26 cellular contexts compared by ENCODE assay signal in the genomic region with DNA sequence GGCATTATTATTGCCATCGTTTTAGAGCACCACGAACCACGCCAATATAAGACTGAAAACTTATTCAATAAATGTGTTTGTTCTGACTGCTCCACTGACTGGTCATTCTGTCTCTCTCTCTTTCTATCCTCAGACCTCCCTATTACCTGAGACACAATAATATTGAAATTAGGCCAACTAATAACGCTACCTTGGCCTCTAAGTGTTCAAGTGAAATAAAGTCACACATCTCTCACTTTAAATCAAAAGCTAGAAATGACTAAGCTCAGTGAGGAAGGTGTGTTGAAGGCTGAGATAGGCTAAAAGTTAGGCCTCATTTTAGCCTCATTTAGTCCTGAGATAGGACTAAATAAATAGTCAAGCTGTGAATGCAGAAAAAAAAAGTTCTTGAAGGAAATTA. TPM values are rescaled to one million over a fixed set of nuclear protein-coding genes. Genes with fewer than 3 reads are reported as not detected.
A peak's percentile ranks its signal among the peaks of the same experiment; 100 is the strongest.
DNase-seq lines count a peak whose midpoint lies in the region; ATAC-seq and TF ChIP-seq lines count a peak whose summit lies in the region.
"Had no signal": no experiment of that assay in that cellular context is flagged by ENCODE, and none has a peak within 500 bp of the region (broad histone marks: within the 10 kb centered on the region; RNA-seq: fewer than 3 reads in every experiment).

No MANE protein-coding gene starts in this region.

- WGBS in stomach, 5 donors = 79 to 92% (median 84%) methylated on average over 4 of the region's 4 CpGs

- no peak for TF ChIP-seq EP300 in stomach (IDR thresholded peaks at IDR 0.05)

- no peak for TF ChIP-seq POLR2A in stomach (IDR thresholded peaks at IDR 0.05)

- H3K27ac ChIP-seq in stomach = no peak overlapping the region
- H3K27ac ChIP-seq: A549, epithelial cell of prostate, gastrocnemius medialis, neutrophil, SK-N-MC had no signal

- no peak overlapping the region for H3K4me3 ChIP-seq in stomach
- H3K4me3 ChIP-seq: A549, gastrocnemius medialis, mucosa of descending colon, SK-N-MC had no signal

- TF ChIP-seq CTCF in stomach (IDR thresholded peaks at IDR 0.05) = no peak

- intact Hi-C loops in stomach (cut with DNase I; ENCODE audit: low total_unique reads) = no loop called here

- H3K27ac Mint-ChIP-seq in stimulated activated naive CD8-positive, alpha-beta T cell treated with anti-CD3 and anti-CD28 coated beads, Interleukin-15, amount 100 ng/mL, for 72 hours = no peak overlapping the region
- H3K27ac Mint-ChIP-seq in stimulated activated effector memory CD8-positive, alpha-beta T cell treated with anti-CD3 and anti-CD28 coated beads, Interleukin-12 subunit alpha, Interleukin-12 subunit beta, amount 100 ng/mL, for 72 hours = no peak overlapping the region
- H3K27ac Mint-ChIP-seq: activated CD4-positive, alpha-beta T cell treated with anti-CD3 and anti-CD28 coated beads, Interleukin-2, amount 10 ng/mL, durations not matched to agents 7 days and 5 days; activated naive CD8-positive, alpha-beta T cell treated with anti-CD3 and anti-CD28 coated beads, Interleukin-2, amount 10 ng/mL, durations not matched to agents 7 days and 5 days; dendritic cell treated with granulocyte-macrophage colony-stimulating factor and Interleukin-4, amounts not matched to agents 40 ng/mL and 50 ng/mL, for 4 days; H9 had no signal

- peaks cover 16% of the 10 kb centered on the region for H3K27me3 Mint-ChIP-seq in stimulated activated naive CD8-positive, alpha-beta T cell treated with anti-CD3 and anti-CD28 coated beads, Interleukin-15, amount 100 ng/mL, for 72 hours

- ATAC-seq in stimulated activated naive CD8-positive, alpha-beta T cell treated with anti-CD3 and anti-CD28 coated beads, Interleukin-15, amount 100 ng/mL, for 72 hours = peak; percentile 40
- ATAC-seq in stimulated activated naive CD8-positive, alpha-beta T cell treated with anti-CD3 and anti-CD28 coated beads, Interleukin-15, Interleukin-2, amounts not matched to agents 100 U/mL and 50 U/mL, for 24 hours = no peak
- peak; percentile 75 for ATAC-seq in GM21717 (IDR thresholded peaks at IDR 0.05; ENCODE audit: unreplicated experiment)
- ATAC-seq in HG03060 (IDR thresholded peaks at IDR 0.05; ENCODE audit: low read depth, unreplicated experiment) = peak; percentile 81
- peak; percentile 88 for ATAC-seq in stimulated activated effector memory CD8-positive, alpha-beta T cell treated with anti-CD3 and anti-CD28 coated beads, Interleukin-12 subunit alpha, Interleukin-12 subunit beta, amount 100 ng/mL, for 72 hours
- ATAC-seq: A549, gastrocnemius medialis, mucosa of descending colon, PC-3 had no signal

- H3K27me3 ChIP-seq in stomach = no peaks in the 10 kb centered on the region
- H3K27me3 ChIP-seq: gastrocnemius medialis had no signal

- H3K4me1 Mint-ChIP-seq in stimulated activated naive CD8-positive, alpha-beta T cell treated with anti-CD3 and anti-CD28 coated beads, Interleukin-15, amount 100 ng/mL, for 72 hours = no peaks in the 10 kb centered on the region
- H3K4me1 Mint-ChIP-seq in stimulated activated effector memory CD8-positive, alpha-beta T cell treated with anti-CD3 and anti-CD28 coated beads, Interleukin-12 subunit alpha, Interleukin-12 subunit beta, amount 100 ng/mL, for 72 hours = peaks cover 8% of the 10 kb centered on the region
- H3K4me1 Mint-ChIP-seq: activated CD4-positive, alpha-beta T cell treated with anti-CD3 and anti-CD28 coated beads, Interleukin-2, amount 10 ng/mL, durations not matched to agents 7 days and 5 days; activated naive CD8-positive, alpha-beta T cell treated with anti-CD3 and anti-CD28 coated beads, Interleukin-2, amount 10 ng/mL, durations not matched to agents 7 days and 5 days had no signal

- no peak for DNase-seq in stimulated activated naive CD8-positive, alpha-beta T cell treated with anti-CD3 and anti-CD28 coated beads, Interleukin-15, amount 100 ng/mL, for 72 hours
- no peak for DNase-seq in stimulated activated naive CD8-positive, alpha-beta T cell treated with anti-CD3 and anti-CD28 coated beads, Interleukin-15, Interleukin-2, amounts not matched to agents 100 U/mL and 50 U/mL, for 24 hours
- DNase-seq in stimulated activated effector memory CD8-positive, alpha-beta T cell treated with anti-CD3 and anti-CD28 coated beads, Interleukin-12 subunit alpha, Interleukin-12 subunit beta, amount 100 ng/mL, for 72 hours (ENCODE audit: low spot score in 2 of 2) = no peak
- DNase-seq in NK-92 treated with Interleukin-12 subunit alpha and Interleukin-12 subunit beta, amount 100 ng/mL, for 24 hours (lab: John Stamatoyannopoulos, UW) = no peak
- no peak for DNase-seq in HuH-7.5 (ENCODE audit: low spot score)
- DNase-seq in stomach = no peak
- DNase-seq: activated CD4-positive, alpha-beta T cell treated with anti-CD3 and anti-CD28 coated beads, Interleukin-2, amount 10 ng/mL, durations not matched to agents 7 days and 5 days; activated naive CD8-positive, alpha-beta T cell treated with anti-CD3 and anti-CD28 coated beads, Interleukin-2, amount 10 ng/mL, durations not matched to agents 7 days and 5 days; activated T-cell treated with anti-CD3 and anti-CD28 coated beads, Interleukin-2, amount 50 U/mL, for 1 hour; DND-41; gastrocnemius medialis; H9; mucosa of descending colon; NCI-H1092; NCI-H2107; NCI-H524 treated with DMSO at 0.1 percent for 48 hours; PC-3; retina had no signal

- no peaks in the 10 kb centered on the region for H3K36me3 Mint-ChIP-seq in stimulated activated effector memory CD8-positive, alpha-beta T cell treated with anti-CD3 and anti-CD28 coated beads, Interleukin-12 subunit alpha, Interleukin-12 subunit beta, amount 100 ng/mL, for 72 hours
- H3K36me3 Mint-ChIP-seq: activated naive CD8-positive, alpha-beta T cell treated with anti-CD3 and anti-CD28 coated beads, Interleukin-2, amount 10 ng/mL, durations not matched to agents 7 days and 5 days had no signal

- no peaks in the 10 kb centered on the region for H3K9me3 Mint-ChIP-seq in stimulated activated naive CD8-positive, alpha-beta T cell treated with anti-CD3 and anti-CD28 coated beads, Interleukin-15, amount 100 ng/mL, for 72 hours
- no peaks in the 10 kb centered on the region for H3K9me3 Mint-ChIP-seq in stimulated activated effector memory CD8-positive, alpha-beta T cell treated with anti-CD3 and anti-CD28 coated beads, Interleukin-12 subunit alpha, Interleukin-12 subunit beta, amount 100 ng/mL, for 72 hours
- H3K9me3 Mint-ChIP-seq: activated CD4-positive, alpha-beta T cell treated with anti-CD3 and anti-CD28 coated beads, Interleukin-2, amount 10 ng/mL, durations not matched to agents 7 days and 5 days; activated naive CD8-positive, alpha-beta T cell treated with anti-CD3 and anti-CD28 coated beads, Interleukin-2, amount 10 ng/mL, durations not matched to agents 7 days and 5 days; dendritic cell treated with granulocyte-macrophage colony-stimulating factor and Interleukin-4, amounts not matched to agents 40 ng/mL and 50 ng/mL, for 4 days; H9 had no signal

- no peak overlapping the region for H3K4me3 Mint-ChIP-seq in stimulated activated naive CD8-positive, alpha-beta T cell treated with anti-CD3 and anti-CD28 coated beads, Interleukin-15, amount 100 ng/mL, for 72 hours
- H3K4me3 Mint-ChIP-seq in stimulated activated effector memory CD8-positive, alpha-beta T cell treated with anti-CD3 and anti-CD28 coated beads, Interleukin-12 subunit alpha, Interleukin-12 subunit beta, amount 100 ng/mL, for 72 hours = no peak overlapping the region
- H3K4me3 Mint-ChIP-seq: activated CD4-positive, alpha-beta T cell treated with anti-CD3 and anti-CD28 coated beads, Interleukin-2, amount 10 ng/mL, durations not matched to agents 7 days and 5 days; activated naive CD8-positive, alpha-beta T cell treated with anti-CD3 and anti-CD28 coated beads, Interleukin-2, amount 10 ng/mL, durations not matched to agents 7 days and 5 days; dendritic cell treated with granulocyte-macrophage colony-stimulating factor and Interleukin-4, amounts not matched to agents 40 ng/mL and 50 ng/mL, for 4 days; H9 had no signal

- no peaks in the 10 kb centered on the region for H3K4me1 ChIP-seq in stomach
- H3K4me1 ChIP-seq: A549, gastrocnemius medialis had no signal

- H3K36me3 ChIP-seq in stomach = no peaks in the 10 kb centered on the region
- H3K36me3 ChIP-seq: gastrocnemius medialis, neutrophil had no signal

- no peaks in the 10 kb centered on the region for H3K9me3 ChIP-seq in stomach
- H3K9me3 ChIP-seq: A549, gastrocnemius medialis, mucosa of descending colon, neutrophil had no signal

RNA-seq across cellular contexts. Expression of a gene that starts 38.8 kb away (rescaled TPM):
- total RNA-seq in stomach = under 1 TPM in 1 of 5 donors, not detected in 4; 0.55 TPM
- polyA plus RNA-seq in stomach = not detected
- total RNA-seq: activated CD4-positive, alpha-beta T cell treated with anti-CD3 and anti-CD28 coated beads, Interleukin-2, amount 10 ng/mL, durations not matched to agents 7 days and 5 days; activated naive CD8-positive, alpha-beta T cell treated with anti-CD3 and anti-CD28 coated beads, Interleukin-2, amount 10 ng/mL, durations not matched to agents 7 days and 5 days; gastrocnemius medialis; H9; mucosa of descending colon; PC-3; subcutaneous adipose tissue had no signal
- polyA plus RNA-seq: A549 had no signal

RNA-seq across cellular contexts. Expression of a gene that starts 49.7 kb away (rescaled TPM):
- 1 to 10 TPM in 1 of 5 donors, under 1 TPM in 1, not detected in 3; 0.87 to 2.9 TPM for total RNA-seq in stomach
- polyA plus RNA-seq in stomach = 1 to 10 TPM; 2.6 to 4.7 (median 4.5) TPM
- total RNA-seq: gastrocnemius medialis, subcutaneous adipose tissue had no signal
